40 cellular contexts compared by ENCODE assay signal in the genomic region with DNA sequence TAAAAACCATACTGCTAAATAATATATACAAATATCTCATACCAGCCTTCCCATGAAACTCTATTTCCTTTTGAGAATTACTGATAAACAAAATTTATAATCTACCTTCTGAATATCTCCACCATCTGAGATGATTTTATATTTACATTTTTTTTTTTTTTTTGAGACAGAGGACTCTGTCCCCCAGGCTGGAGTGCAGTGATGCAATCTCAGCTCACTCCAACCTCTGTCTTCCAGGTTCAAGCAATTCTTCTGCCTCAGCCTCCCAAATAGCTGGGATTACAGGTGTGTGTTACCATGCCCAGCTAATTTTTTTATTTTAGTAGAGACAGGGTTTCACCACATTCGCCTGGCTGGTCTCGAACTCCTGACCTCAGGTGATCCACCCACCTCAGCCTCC.
"Had no signal": no experiment of that assay in that cellular context is flagged by ENCODE, and none has a peak within 500 bp of the region (broad histone marks: within the 10 kb centered on the region; RNA-seq: fewer than 3 reads in every experiment).

No MANE protein-coding gene starts in this region.

- ATAC-seq: activated naive CD4-positive, alpha-beta T cell treated with anti-CD3 and anti-CD28 coated beads, Interleukin-2, amount 50 U/mL, for 72 hours; activated naive CD8-positive, alpha-beta T cell treated with anti-CD3 and anti-CD28 coated beads, Interleukin-2, amount 50 U/mL, for 24 hours; activated T-cell treated with anti-CD3 and anti-CD28 coated beads, Interleukin-2, amount 50 U/mL, for 4 hours; activated T-cell treated with anti-CD3 and anti-CD28 coated beads, Interleukin-2, amount 50 U/mL, for 72 hours; activated T-helper 17 cell treated with anti-CD3 and anti-CD28 coated beads, Interleukin-2, amount 50 U/mL, for 72 hours; body of pancreas had no signal

- H3K27ac ChIP-seq: adrenal gland, ascending aorta, body of pancreas, brain microvascular endothelial cell, breast epithelium, cardiac muscle cell had no signal

- H3K36me3 Mint-ChIP-seq: activated naive CD4-positive, alpha-beta T cell treated with anti-CD3 and anti-CD28 coated beads, Interleukin-2, amount 10 ng/mL, durations not matched to agents 7 days and 5 days; activated naive CD4-positive, alpha-beta T cell treated with anti-CD3 and anti-CD28 coated beads, Interleukin-2, amount 50 U/mL, for 24 hours; activated naive CD4-positive, alpha-beta T cell treated with anti-CD3 and anti-CD28 coated beads, Interleukin-2, amount 50 U/mL, for 72 hours; activated naive CD8-positive, alpha-beta T cell; activated naive CD8-positive, alpha-beta T cell treated with anti-CD3 and anti-CD28 coated beads for 36 hours; activated naive CD8-positive, alpha-beta T cell treated with anti-CD3 and anti-CD28 coated beads, Interleukin-2, amount 10 ng/mL, durations not matched to agents 7 days and 5 days; brain had no signal

- H3K9me3 ChIP-seq: adrenal gland, ascending aorta, body of pancreas, breast epithelium had no signal

- H3K4me1 ChIP-seq: adrenal gland, ascending aorta, body of pancreas, breast epithelium had no signal

- H3K36me3 ChIP-seq: adrenal gland, ascending aorta, brain microvascular endothelial cell, breast epithelium, cardiac muscle cell had no signal

- H3K4me1 Mint-ChIP-seq: activated naive CD4-positive, alpha-beta T cell treated with anti-CD3 and anti-CD28 coated beads, Interleukin-2, amount 10 ng/mL, durations not matched to agents 7 days and 5 days; activated naive CD4-positive, alpha-beta T cell treated with anti-CD3 and anti-CD28 coated beads, Interleukin-2, amount 50 U/mL, for 24 hours; activated naive CD8-positive, alpha-beta T cell treated with anti-CD3 and anti-CD28 coated beads for 36 hours; activated naive CD8-positive, alpha-beta T cell treated with anti-CD3 and anti-CD28 coated beads, Interleukin-2, amount 10 ng/mL, durations not matched to agents 7 days and 5 days; activated naive CD8-positive, alpha-beta T cell treated with anti-CD3 and anti-CD28 coated beads, Interleukin-2, amount 50 U/mL, for 24 hours; activated T-helper 17 cell treated with anti-CD3 and anti-CD28 coated beads, Interleukin-2, amount 50 U/mL, for 72 hours; central memory CD8-positive, alpha-beta T cell had no signal

- DNase-seq: activated effector memory CD4-positive, alpha-beta T cell treated with anti-CD3 and anti-CD28 coated beads, Interleukin-2, amount 50 U/mL, for 16 hours; activated effector memory CD4-positive, alpha-beta T cell treated with Interleukin-2 at 50 U/mL for 16 hours; activated gamma-delta T cell; activated gamma-delta T cell treated with Interleukin-2 at 50 U/mL for 16 hours; activated naive CD4-positive, alpha-beta T cell; activated naive CD4-positive, alpha-beta T cell treated with anti-CD3 and anti-CD28 coated beads for 36 hours; activated naive CD4-positive, alpha-beta T cell treated with anti-CD3 and anti-CD28 coated beads, Interleukin-2, amount 10 ng/mL, durations not matched to agents 7 days and 5 days; activated naive CD4-positive, alpha-beta T cell treated with anti-CD3 and anti-CD28 coated beads, Interleukin-2, amount 50 U/mL, for 16 hours; activated naive CD4-positive, alpha-beta T cell treated with Interleukin-2 at 50 U/mL for 16 hours; activated naive CD8-positive, alpha-beta T cell treated with anti-CD3 and anti-CD28 coated beads for 36 hours; activated naive CD8-positive, alpha-beta T cell treated with anti-CD3 and anti-CD28 coated beads, Interleukin-2, amount 10 ng/mL, durations not matched to agents 7 days and 5 days; activated naive CD8-positive, alpha-beta T cell treated with anti-CD3 and anti-CD28 coated beads, Interleukin-2, amount 50 U/mL, for 24 hours; activated T-cell treated with anti-CD3 and anti-CD28 coated beads, Interleukin-2, amount 50 U/mL, for 1 hour; activated T-cell treated with anti-CD3 and anti-CD28 coated beads, Interleukin-2, amount 50 U/mL, for 24 hours; activated T-cell treated with anti-CD3 and anti-CD28 coated beads, Interleukin-2, amount 50 U/mL, for 4 hours; activated T-cell treated with anti-CD3 and anti-CD28 coated beads, Interleukin-2, amount 50 U/mL, for 48 hours; activated T-cell treated with anti-CD3 and anti-CD28 coated beads, Interleukin-2, amount 50 U/mL, for 72 hours; adrenal gland; amniotic stem cell; amygdala; anterior cingulate cortex; aorta; body of pancreas; brain microvascular endothelial cell; caudate nucleus; central memory CD4-positive, alpha-beta T cell; cerebellar nuclear complex had no signal

- H3K4me3 ChIP-seq: adrenal gland, ascending aorta, body of pancreas, breast epithelium, cardiac muscle cell had no signal

- H3K27ac Mint-ChIP-seq: activated naive CD4-positive, alpha-beta T cell treated with anti-CD3 and anti-CD28 coated beads for 36 hours; activated naive CD4-positive, alpha-beta T cell treated with anti-CD3 and anti-CD28 coated beads, Interleukin-2, amount 10 ng/mL, durations not matched to agents 7 days and 5 days; activated naive CD4-positive, alpha-beta T cell treated with anti-CD3 and anti-CD28 coated beads, Interleukin-2, amount 50 U/mL, for 24 hours; activated naive CD4-positive, alpha-beta T cell treated with anti-CD3 and anti-CD28 coated beads, Interleukin-2, amount 50 U/mL, for 72 hours; activated naive CD8-positive, alpha-beta T cell; activated naive CD8-positive, alpha-beta T cell treated with anti-CD3 and anti-CD28 coated beads for 36 hours; activated naive CD8-positive, alpha-beta T cell treated with anti-CD3 and anti-CD28 coated beads, Interleukin-2, amount 10 ng/mL, durations not matched to agents 7 days and 5 days; activated naive CD8-positive, alpha-beta T cell treated with anti-CD3 and anti-CD28 coated beads, Interleukin-2, amount 50 U/mL, for 24 hours; activated T-cell treated with anti-CD3 and anti-CD28 coated beads, Interleukin-2, amount 50 U/mL, for 24 hours; activated T-cell treated with anti-CD3 and anti-CD28 coated beads, Interleukin-2, amount 50 U/mL, for 72 hours; activated T-helper 1 cell treated with anti-CD3 and anti-CD28 coated beads, Interleukin-12 subunit alpha, Interleukin-12 subunit beta, Interleukin-2, Interleukin-4 antibody, amounts not matched to agents 30 ng/mL and 10 ng/mL and 1 ng/mL, durations not matched to agents 14 hours and 24 hours and 36 hours; activated T-helper 17 cell treated with anti-CD3 and anti-CD28 coated beads, Interleukin-2, amount 50 U/mL, for 72 hours; activated T-helper 2 cell treated with anti-CD3 and anti-CD28 coated beads, Interferon-gamma antibody, Interleukin-2, Interleukin-4, amounts not matched to agents 10 μg/mL and 5 μg/mL and 100 μg/mL, durations not matched to agents 14 hours and 24 hours and 36 hours; brain had no signal

- FAIRE-seq: astrocyte, bronchial epithelial cell had no signal

- H3K4me3 Mint-ChIP-seq: activated naive CD4-positive, alpha-beta T cell treated with anti-CD3 and anti-CD28 coated beads for 36 hours; activated naive CD4-positive, alpha-beta T cell treated with anti-CD3 and anti-CD28 coated beads, Interleukin-2, amount 10 ng/mL, durations not matched to agents 7 days and 5 days; activated naive CD4-positive, alpha-beta T cell treated with anti-CD3 and anti-CD28 coated beads, Interleukin-2, amount 50 U/mL, for 24 hours; activated naive CD8-positive, alpha-beta T cell; activated naive CD8-positive, alpha-beta T cell treated with anti-CD3 and anti-CD28 coated beads for 36 hours; activated naive CD8-positive, alpha-beta T cell treated with anti-CD3 and anti-CD28 coated beads, Interleukin-2, amount 10 ng/mL, durations not matched to agents 7 days and 5 days; activated naive CD8-positive, alpha-beta T cell treated with anti-CD3 and anti-CD28 coated beads, Interleukin-2, amount 50 U/mL, for 24 hours; activated T-cell treated with anti-CD3 and anti-CD28 coated beads, Interleukin-2, amount 50 U/mL, for 24 hours; activated T-cell treated with anti-CD3 and anti-CD28 coated beads, Interleukin-2, amount 50 U/mL, for 4 hours; activated T-cell treated with anti-CD3 and anti-CD28 coated beads, Interleukin-2, amount 50 U/mL, for 72 hours; activated T-helper 1 cell treated with anti-CD3 and anti-CD28 coated beads, Interleukin-12 subunit alpha, Interleukin-12 subunit beta, Interleukin-2, Interleukin-4 antibody, amounts not matched to agents 30 ng/mL and 10 ng/mL and 1 ng/mL, durations not matched to agents 14 hours and 24 hours and 36 hours; activated T-helper 17 cell treated with anti-CD3 and anti-CD28 coated beads, Interleukin-2, amount 50 U/mL, for 72 hours; brain; central memory CD8-positive, alpha-beta T cell had no signal

- H3K9me3 Mint-ChIP-seq: activated naive CD4-positive, alpha-beta T cell treated with anti-CD3 and anti-CD28 coated beads for 36 hours; activated naive CD4-positive, alpha-beta T cell treated with anti-CD3 and anti-CD28 coated beads, Interleukin-2, amount 10 ng/mL, durations not matched to agents 7 days and 5 days; activated naive CD4-positive, alpha-beta T cell treated with anti-CD3 and anti-CD28 coated beads, Interleukin-2, amount 50 U/mL, for 24 hours; activated naive CD4-positive, alpha-beta T cell treated with anti-CD3 and anti-CD28 coated beads, Interleukin-2, amount 50 U/mL, for 72 hours; activated naive CD8-positive, alpha-beta T cell treated with anti-CD3 and anti-CD28 coated beads, Interleukin-2, amount 10 ng/mL, durations not matched to agents 7 days and 5 days; activated naive CD8-positive, alpha-beta T cell treated with anti-CD3 and anti-CD28 coated beads, Interleukin-2, amount 50 U/mL, for 24 hours; activated T-cell treated with anti-CD3 and anti-CD28 coated beads, Interleukin-2, amount 50 U/mL, for 24 hours; activated T-cell treated with anti-CD3 and anti-CD28 coated beads, Interleukin-2, amount 50 U/mL, for 4 hours; activated T-cell treated with anti-CD3 and anti-CD28 coated beads, Interleukin-2, amount 50 U/mL, for 72 hours; activated T-helper 1 cell treated with anti-CD3 and anti-CD28 coated beads, Interleukin-12 subunit alpha, Interleukin-12 subunit beta, Interleukin-2, Interleukin-4 antibody, amounts not matched to agents 30 ng/mL and 10 ng/mL and 1 ng/mL, durations not matched to agents 14 hours and 24 hours and 36 hours; activated T-helper 17 cell treated with anti-CD3 and anti-CD28 coated beads, Interleukin-2, amount 50 U/mL, for 72 hours; activated T-helper 2 cell treated with anti-CD3 and anti-CD28 coated beads, Interferon-gamma antibody, Interleukin-2, Interleukin-4, amounts not matched to agents 10 μg/mL and 5 μg/mL and 100 μg/mL, durations not matched to agents 14 hours and 24 hours and 36 hours; central memory CD8-positive, alpha-beta T cell had no signal

- H3K27me3 ChIP-seq: adrenal gland, ascending aorta, body of pancreas, brain microvascular endothelial cell, breast epithelium, cardiac muscle cell had no signal
